8 cellular contexts compared by ENCODE assay signal in the genomic region with DNA sequence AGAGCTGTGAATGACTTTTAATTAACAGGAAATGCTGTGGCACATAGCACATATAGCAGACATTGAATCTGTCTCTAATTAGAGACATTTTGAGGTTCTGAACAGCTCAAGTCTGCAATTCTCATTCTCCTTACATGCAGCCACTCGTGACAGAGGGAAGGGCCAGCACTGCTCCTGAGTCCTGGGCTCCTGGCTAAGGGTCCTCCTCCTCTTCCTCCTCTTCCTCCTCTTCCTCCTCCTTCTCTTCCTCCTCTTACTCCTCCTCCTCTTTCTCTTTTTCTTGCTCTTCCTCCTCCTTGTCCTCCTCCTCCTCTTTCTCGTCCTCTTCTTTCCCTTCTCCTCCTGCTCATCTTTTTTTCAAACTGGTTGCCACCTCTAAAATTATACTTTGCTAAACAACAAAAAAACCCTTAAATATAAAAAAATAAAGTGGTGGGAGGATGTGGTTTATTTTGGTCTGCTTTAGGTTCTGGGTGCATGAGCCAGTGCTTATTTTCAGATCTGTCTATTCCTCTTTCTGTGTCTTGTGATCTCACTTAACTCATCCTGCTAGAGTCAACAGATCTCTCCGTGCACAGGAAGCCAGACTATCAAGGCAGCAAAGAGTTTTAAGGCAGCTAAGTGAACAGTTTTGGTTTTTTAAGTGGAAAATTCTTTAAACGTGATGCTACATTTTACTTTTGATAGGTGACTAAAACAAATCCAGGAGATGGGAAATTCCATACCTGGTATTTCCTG.
DNase-seq lines count a peak whose midpoint lies in the region; ATAC-seq and TF ChIP-seq lines count a peak whose summit lies in the region.

No MANE protein-coding gene starts in this region.

- H3K27me3 Mint-ChIP-seq in CD8-positive, alpha-beta memory T cell: peaks cover 0 to 2% of the 10 kb centered on the region in 2 donors
- H3K27me3 Mint-ChIP-seq in activated CD8-positive, alpha-beta T cell treated with anti-CD3 and anti-CD28 coated beads for 36 hours: no peaks in the 10 kb centered on the region
- H3K27me3 Mint-ChIP-seq in natural killer cell (ENCODE audit: low read depth in 2 of 2): peaks cover 0 to 2% of the 10 kb centered on the region in 2 donors

- TF ChIP-seq CTCF in activated CD8-positive, alpha-beta T cell treated with anti-CD3 and anti-CD28 coated beads for 36 hours (IDR thresholded peaks at IDR 0.05): no peak
- no peak for TF ChIP-seq CTCF in natural killer cell (IDR thresholded peaks at IDR 0.05)

- H3K4me1 ChIP-seq in CD8-positive, alpha-beta memory T cell (ENCODE audit: insufficient read depth, low read length): peaks cover 42% of the 10 kb centered on the region

- intact Hi-C loops in activated CD8-positive, alpha-beta T cell treated with anti-CD3 and anti-CD28 coated beads for 36 hours (cut with micrococcal nuclease): no loop called here
- intact Hi-C loops in natural killer cell (cut with micrococcal nuclease): no loop called here

- CTCF ChIA-PET in CD8-positive, alpha-beta memory T cell (lab: Charles Lee): interaction anchor here (0.8 kb wide), 1 partner anchor 12 kb away, joined by 3 read pairs; no protein-coding TSS in a partner anchor
- CTCF ChIA-PET in activated CD8-positive, alpha-beta T cell treated with anti-CD3 and anti-CD28 coated beads for 36 hours (lab: Charles Lee): no interaction called here

- H3K4me3 Mint-ChIP-seq in CD8-positive, alpha-beta memory T cell: peak overlapping the region in 6 of 7 donors; percentile 32 to 81 (median 69)
- peak overlapping the region; percentile 3 for H3K4me3 Mint-ChIP-seq in activated CD8-positive, alpha-beta T cell treated with anti-CD3 and anti-CD28 coated beads for 36 hours
- peak overlapping the region; percentile 79 for H3K4me3 Mint-ChIP-seq in natural killer cell

- H3K4me3 ChIP-seq in CD8-positive, alpha-beta memory T cell (ENCODE audit: low read length): peak overlapping the region; percentile 15

- peak overlapping the region; percentile 11 to 98 (median 88) for H3K27ac Mint-ChIP-seq in CD8-positive, alpha-beta memory T cell
- H3K27ac Mint-ChIP-seq in activated CD8-positive, alpha-beta T cell treated with anti-CD3 and anti-CD28 coated beads for 36 hours: peak overlapping the region; percentile 85
- H3K27ac Mint-ChIP-seq in natural killer cell: peak overlapping the region; percentile 65 to 67

- peaks cover 0 to 4% (median 0%) of the 10 kb centered on the region in 5 donors for H3K9me3 Mint-ChIP-seq in CD8-positive, alpha-beta memory T cell
- peaks cover 12% of the 10 kb centered on the region for H3K9me3 Mint-ChIP-seq in activated CD8-positive, alpha-beta T cell treated with anti-CD3 and anti-CD28 coated beads for 36 hours
- H3K9me3 Mint-ChIP-seq in natural killer cell: peaks cover 0 to 4% of the 10 kb centered on the region in 2 donors

- H3K27ac ChIP-seq in CD8-positive, alpha-beta memory T cell (ENCODE audit: low read depth, low read length): no peak overlapping the region

- H3K27me3 ChIP-seq in CD8-positive, alpha-beta memory T cell (ENCODE audit: insufficient read depth, low read length, poor library complexity, severe bottlenecking): no peaks in the 10 kb centered on the region

- no peaks in the 10 kb centered on the region for H3K36me3 ChIP-seq in CD8-positive, alpha-beta memory T cell (ENCODE audit: insufficient read depth, low read length)

- no peaks in the 10 kb centered on the region for H3K9me3 ChIP-seq in CD8-positive, alpha-beta memory T cell (ENCODE audit: low read length)

- ATAC-seq in GM19372 (IDR thresholded peaks at IDR 0.05; ENCODE audit: low read depth, unreplicated experiment) (peak; percentile 93), HG03378 (IDR thresholded peaks at IDR 0.05; ENCODE audit: unreplicated experiment) (peak; percentile 83), natural killer cell (peak; percentile 85 to 94 (median 86))
- ATAC-seq in activated CD8-positive, alpha-beta T cell treated with anti-CD3 and anti-CD28 coated beads for 36 hours: peak; percentile 95

- POLR2A ChIA-PET in CD8-positive, alpha-beta memory T cell (lab: Charles Lee): no interaction called here
- POLR2A ChIA-PET in activated CD8-positive, alpha-beta T cell treated with anti-CD3 and anti-CD28 coated beads for 36 hours (lab: Charles Lee): interaction anchor here (2.0 kb wide), 1 partner anchor 12 kb away, joined by 5 read pairs; no protein-coding TSS in a partner anchor

- DNase-seq in CD8-positive, alpha-beta memory T cell: peak in 3 of 5 donors; percentile 58 to 81 (median 64)
- peak; percentile 47 for DNase-seq in activated CD8-positive, alpha-beta T cell treated with anti-CD3 and anti-CD28 coated beads for 36 hours
- no peak for DNase-seq in natural killer cell
- DNase-seq in cerebellar nuclear complex (lab: John Stamatoyannopoulos, UW): no peak
- DNase-seq in iPS-NIHi7 (ENCODE audit: extremely low spot score): no peak
- no peak for DNase-seq in NCI-H1694 treated with DMSO at 0.1 percent for 48 hours (lab: John Stamatoyannopoulos, UW)

- H3K4me1 Mint-ChIP-seq in CD8-positive, alpha-beta memory T cell: peaks cover 36 to 42% (median 36%) of the 10 kb centered on the region in 3 donors
- peaks cover 37% of the 10 kb centered on the region for H3K4me1 Mint-ChIP-seq in activated CD8-positive, alpha-beta T cell treated with anti-CD3 and anti-CD28 coated beads for 36 hours (ENCODE audit: low read depth)
- peaks cover 22 to 36% of the 10 kb centered on the region in 2 donors for H3K4me1 Mint-ChIP-seq in natural killer cell

- H3K36me3 Mint-ChIP-seq in CD8-positive, alpha-beta memory T cell: peaks cover 0 to 8% (median 1%) of the 10 kb centered on the region in 3 donors
- no peaks in the 10 kb centered on the region for H3K36me3 Mint-ChIP-seq in activated CD8-positive, alpha-beta T cell treated with anti-CD3 and anti-CD28 coated beads for 36 hours (ENCODE audit: low read depth)
- H3K36me3 Mint-ChIP-seq in natural killer cell: no peaks in the 10 kb centered on the region

Comparison
In these comparisons a context has a peak if more than half of its experiments do, and no peak if none do; other contexts are left out.
1. DNase-seq: peak in CD8-positive, alpha-beta memory T cell (3 of 5) and activated CD8-positive, alpha-beta T cell treated with anti-CD3 and anti-CD28 coated beads for 36 hours (single experiment); none in natural killer cell (single experiment), cerebellar nuclear complex (0 of 2), iPS-NIHi7 (single experiment) and NCI-H1694 treated with DMSO at 0.1 percent for 48 hours (single experiment).
2. H3K4me3 Mint-ChIP-seq: peak in every context shown above with its lines; median percentile 79 in natural killer cell; 69 in CD8-positive, alpha-beta memory T cell; 3 in activated CD8-positive, alpha-beta T cell treated with anti-CD3 and anti-CD28 coated beads for 36 hours.
3. Peak in every context shown above with its lines, with median percentiles within 50 percentile points of each other: H3K27ac Mint-ChIP-seq and ATAC-seq.